In the genomic region with DNA sequence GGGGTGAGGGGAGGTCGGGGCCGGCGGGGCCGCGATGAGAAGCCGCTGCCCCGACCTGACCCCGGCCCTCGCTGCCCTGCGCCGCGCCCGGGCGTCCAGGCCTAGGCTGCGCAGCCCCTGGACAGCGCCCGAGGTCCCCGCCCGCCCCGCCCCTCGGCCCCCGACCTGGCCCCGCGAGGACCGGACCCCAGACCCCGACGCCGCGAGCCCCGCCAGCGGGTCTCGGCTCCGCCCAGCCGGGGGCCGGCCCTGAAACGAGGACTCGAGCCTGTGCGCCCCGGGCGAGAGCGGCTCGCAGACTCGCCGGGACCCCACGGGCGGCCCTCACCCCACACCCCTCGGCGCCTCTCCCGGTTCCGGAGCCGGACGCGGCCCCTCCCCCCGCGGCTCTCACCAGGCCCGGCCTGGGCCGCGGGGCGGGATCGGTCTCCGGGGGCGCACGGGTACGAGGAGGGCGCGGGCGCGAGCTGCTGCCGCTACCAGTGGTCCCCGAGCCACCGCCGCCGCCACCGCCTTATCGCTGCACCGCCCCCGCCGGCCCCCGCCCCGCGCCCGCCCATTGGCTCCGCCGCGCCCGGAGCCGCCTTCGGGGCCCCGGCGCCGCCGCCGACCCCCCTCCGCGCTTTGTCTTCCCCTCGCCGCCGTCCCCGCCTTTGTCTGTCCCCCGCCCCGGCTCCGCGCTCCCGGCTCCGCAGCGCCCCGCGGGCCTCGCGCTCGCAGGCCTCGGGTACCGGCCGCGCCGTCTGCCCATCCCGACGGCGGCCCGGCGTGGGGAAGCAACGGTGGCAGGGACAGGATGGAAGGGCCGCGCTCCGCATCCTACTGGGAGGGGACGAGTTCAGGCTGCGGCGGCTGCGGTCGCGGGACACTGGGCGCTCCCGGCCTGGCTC, we compare ENCODE assay signal across 8 cellular contexts. TPM values are rescaled to one million over a fixed set of nuclear protein-coding genes. Genes with fewer than 3 reads are reported as not detected.
DNase-seq lines count a peak whose midpoint lies in the region; ATAC-seq and TF ChIP-seq lines count a peak whose summit lies in the region.

Gene LIMD2 (minus strand): TSS at position 488 of the 890 bp plus-strand sequence. CDS start 827 bp downstream, outside the sequence.

- H3K9me3 Mint-ChIP-seq in naive thymus-derived CD4-positive, alpha-beta T cell: peaks cover 0 to 13% (median 0%) of the 10 kb centered on the region in 11 donors

- DNase-seq in NCI-H748 treated with DMSO at 0.1 percent for 48 hours (lab: John Stamatoyannopoulos, UW) (peak; percentile 67), epithelial cell of proximal tubule (ENCODE audit: low read depth) (no peak)
- DNase-seq in activated CD8-positive, alpha-beta memory T cell treated with anti-CD3 and anti-CD28 coated beads, Interleukin-2, amount 50 U/mL, for 1 hour (ENCODE audit: extremely low read depth): peak; percentile 58
- DNase-seq in naive thymus-derived CD4-positive, alpha-beta T cell: peak; percentile 79 to 89 (median 85)
- DNase-seq in stimulated activated naive CD4-positive, alpha-beta T cell treated with Interleukin-2 at 50 U/mL for 16 hours (lab: John Stamatoyannopoulos, UW): peak; percentile 78

- CTCF ChIA-PET in naive thymus-derived CD4-positive, alpha-beta T cell (lab: Charles Lee): interaction anchor here (3.2 kb wide), 1 partner anchor 10 kb away, joined by 18 read pairs; no protein-coding TSS in a partner anchor

- POLR2A ChIA-PET in naive thymus-derived CD4-positive, alpha-beta T cell (lab: Charles Lee): interaction anchor here (0.8 to 9.5 kb wide), 18 partner anchors 10 to 1275 kb away, joined by 3 to 117 read pairs (median 8); partner anchors contain the start of genes CCDC47, CEP95, DDX42 and DDX5

- no peak for TF ChIP-seq CTCF in epithelial cell of proximal tubule (conservative IDR thresholded peaks at IDR 0.05; ENCODE audit: low read depth, low read length)

- H3K27ac ChIP-seq in naive thymus-derived CD4-positive, alpha-beta T cell (ENCODE audit: low read depth, low read length): peak within 1 kb of the TSS; percentile 93

- ATAC-seq in HG02943 (IDR thresholded peaks at IDR 0.05; ENCODE audit: low read depth, unreplicated experiment) (peak; percentile 16), HG03439 (IDR thresholded peaks at IDR 0.05; ENCODE audit: unreplicated experiment) (no peak)
- peak; percentile 57 for ATAC-seq in naive thymus-derived CD4-positive, alpha-beta T cell

- TF ChIP-seq POLR2A in GM10847 (IDR thresholded peaks at IDR 0.05; ENCODE audit: extremely low read depth, insufficient read length): peak; percentile 43

- H3K4me1 Mint-ChIP-seq in naive thymus-derived CD4-positive, alpha-beta T cell: peaks cover 37 to 65% (median 56%) of the 10 kb centered on the region in 7 donors

- no peaks in the 10 kb centered on the region for H3K27me3 ChIP-seq in naive thymus-derived CD4-positive, alpha-beta T cell (ENCODE audit: control insufficient read depth in 2 of 2, insufficient read depth in 2 of 2, low read length in 2 of 2)

- H3K27me3 Mint-ChIP-seq in naive thymus-derived CD4-positive, alpha-beta T cell: no peaks in the 10 kb centered on the region

- peaks cover 6 to 45% (median 14%) of the 10 kb centered on the region in 3 experiments for H3K36me3 ChIP-seq in naive thymus-derived CD4-positive, alpha-beta T cell (ENCODE audit: control insufficient read depth in 2 of 3, insufficient read depth in 3 of 3, low read length in 3 of 3)

- H3K4me3 Mint-ChIP-seq in naive thymus-derived CD4-positive, alpha-beta T cell: peak within 1 kb of the TSS; percentile 83 to 100 (median 98)

- intact Hi-C loops in naive thymus-derived CD4-positive, alpha-beta T cell (cut with micrococcal nuclease): loop anchor here (1.0 to 5.0 kb wide), 11 partner anchors 41 to 320 kb away; partner anchors contain the start of genes CCDC47 (in 2 of the 2), DCAF7 (in 2 of the 2), STRADA (in 2 of the 2) and FTSJ3 (in 1 of the 2)

- peak within 1 kb of the TSS; percentile 60 for H3K4me3 ChIP-seq in epithelial cell of proximal tubule (ENCODE audit: low read depth, low read length)
- peak within 1 kb of the TSS; percentile 81 for H3K4me3 ChIP-seq in naive thymus-derived CD4-positive, alpha-beta T cell (ENCODE audit: low read length)

- peak within 1 kb of the TSS; percentile 90 to 99 (median 97) for H3K27ac Mint-ChIP-seq in naive thymus-derived CD4-positive, alpha-beta T cell

- H3K4me1 ChIP-seq in naive thymus-derived CD4-positive, alpha-beta T cell (ENCODE audit: control insufficient read depth in 2 of 2, insufficient read depth in 2 of 2, low read length in 2 of 2): peaks cover 45 to 51% of the 10 kb centered on the region in 2 donors

- H3K36me3 Mint-ChIP-seq in naive thymus-derived CD4-positive, alpha-beta T cell: peaks cover 3 to 53% (median 22%) of the 10 kb centered on the region in 5 donors

- H3K9me3 ChIP-seq in naive thymus-derived CD4-positive, alpha-beta T cell (ENCODE audit: control insufficient read depth in 2 of 3, low read length in 3 of 3): no peaks in the 10 kb centered on the region

RNA-seq across cellular contexts. Expression of gene LIMD2, which starts in this region (rescaled TPM):
- 111 and 161 TPM in 2 replicates for total RNA-seq in epithelial cell of proximal tubule
- total RNA-seq in naive thymus-derived CD4-positive, alpha-beta T cell: 100 to 1,000 TPM; 575 to 937 (median 595) TPM
- 100 to 1,000 TPM; 542 to 792 TPM for polyA plus RNA-seq in naive thymus-derived CD4-positive, alpha-beta T cell
